8 cellular contexts compared by ENCODE assay signal in genomic region chr9:128685636-128686489, GRCh38. TPM values are rescaled to one million over a fixed set of nuclear protein-coding genes. Genes with fewer than 3 reads are reported as not detected.
DNase-seq lines count a peak whose midpoint lies in the region; ATAC-seq and TF ChIP-seq lines count a peak whose summit lies in the region.

No MANE protein-coding gene starts in this region.

- peak overlapping the region; percentile 98 for H3K27ac Mint-ChIP-seq in activated CD8-positive, alpha-beta T cell treated with anti-CD3 and anti-CD28 coated beads for 36 hours

- DNase-seq in SIG-M5 treated with dmso at 0.1 percent for 504 hours (lab: John Stamatoyannopoulos, UW; ENCODE audit: unreplicated experiment) (peak; percentile 45), SIG-M5 (lab: John Stamatoyannopoulos, UW) (no peak), iPS-NIHi7 (ENCODE audit: extremely low spot score) (peak; percentile 4), suprapubic skin (ENCODE audit: low spot score in 2 of 2) (no peak), 8988T (no peak), COR-L47 (lab: John Stamatoyannopoulos, UW) (no peak)
- DNase-seq in activated CD8-positive, alpha-beta T cell treated with anti-CD3 and anti-CD28 coated beads for 36 hours: peak; percentile 74

- peaks cover 26% of the 10 kb centered on the region for H3K36me3 Mint-ChIP-seq in activated CD8-positive, alpha-beta T cell treated with anti-CD3 and anti-CD28 coated beads for 36 hours (ENCODE audit: low read depth)

- H3K36me3 ChIP-seq in suprapubic skin: no peaks in the 10 kb centered on the region

- CTCF ChIA-PET in activated CD8-positive, alpha-beta T cell treated with anti-CD3 and anti-CD28 coated beads for 36 hours (lab: Charles Lee): no interaction called here

- H3K9me3 Mint-ChIP-seq in activated CD8-positive, alpha-beta T cell treated with anti-CD3 and anti-CD28 coated beads for 36 hours: no peaks in the 10 kb centered on the region

- H3K4me3 Mint-ChIP-seq in activated CD8-positive, alpha-beta T cell treated with anti-CD3 and anti-CD28 coated beads for 36 hours: peak overlapping the region; percentile 98

- H3K4me1 Mint-ChIP-seq in activated CD8-positive, alpha-beta T cell treated with anti-CD3 and anti-CD28 coated beads for 36 hours (ENCODE audit: low read depth): peaks cover 48% of the 10 kb centered on the region

- TF ChIP-seq EP300 in suprapubic skin (IDR thresholded peaks at IDR 0.05): no peak

- H3K9me3 ChIP-seq in suprapubic skin: no peaks in the 10 kb centered on the region

- peaks cover 50% of the 10 kb centered on the region for H3K4me1 ChIP-seq in suprapubic skin

- 75% methylated on average over 17 of the region's 17 CpGs for WGBS in suprapubic skin

- no peak for TF ChIP-seq POLR2A in suprapubic skin (IDR thresholded peaks at IDR 0.05)

- H3K27me3 ChIP-seq in suprapubic skin: no peaks in the 10 kb centered on the region

- H3K27ac ChIP-seq in suprapubic skin: peak overlapping the region; percentile 94

- H3K27me3 Mint-ChIP-seq in activated CD8-positive, alpha-beta T cell treated with anti-CD3 and anti-CD28 coated beads for 36 hours: no peaks in the 10 kb centered on the region

- peak; percentile 24 for ATAC-seq in activated CD8-positive, alpha-beta T cell treated with anti-CD3 and anti-CD28 coated beads for 36 hours
- no peak for ATAC-seq in HG03460 (IDR thresholded peaks at IDR 0.05; ENCODE audit: unreplicated experiment)

- POLR2A ChIA-PET in activated CD8-positive, alpha-beta T cell treated with anti-CD3 and anti-CD28 coated beads for 36 hours (lab: Charles Lee): interaction anchor here (0.6 to 2.5 kb wide), 7 partner anchors 8 to 302 kb away, joined by 3 to 14 read pairs (median 10); partner anchors contain the start of genes DYNC2I2, ENDOG and SPTAN1

- intact Hi-C loops in activated CD8-positive, alpha-beta T cell treated with anti-CD3 and anti-CD28 coated beads for 36 hours (cut with micrococcal nuclease): no loop called here

- H3K4me3 ChIP-seq in suprapubic skin: no peak overlapping the region

- no peak for TF ChIP-seq CTCF in activated CD8-positive, alpha-beta T cell treated with anti-CD3 and anti-CD28 coated beads for 36 hours (IDR thresholded peaks at IDR 0.05)
- TF ChIP-seq CTCF in suprapubic skin (IDR thresholded peaks at IDR 0.05): no peak

RNA-seq across cellular contexts. Expression of gene SET, which starts 3.2 kb away (rescaled TPM):
- total RNA-seq in activated CD8-positive, alpha-beta T cell treated with anti-CD3 and anti-CD28 coated beads for 36 hours: 100 to 1,000 TPM; 749 to 755 TPM
- total RNA-seq in suprapubic skin: 100 to 1,000 TPM; 101 to 166 (median 161) TPM

RNA-seq across cellular contexts. Expression of gene PKN3, which starts 16.4 kb away (rescaled TPM):
- 10 to 100 TPM in 1 of 2 experiments, 1 to 10 TPM in 1; 9.3 to 10.7 TPM for total RNA-seq in activated CD8-positive, alpha-beta T cell treated with anti-CD3 and anti-CD28 coated beads for 36 hours
- total RNA-seq in suprapubic skin: 1 to 10 TPM; 3.4 to 6.0 (median 4.4) TPM

RNA-seq across cellular contexts. Expression of gene DYNC2I2, which starts 29.2 kb away (rescaled TPM):
- total RNA-seq in activated CD8-positive, alpha-beta T cell treated with anti-CD3 and anti-CD28 coated beads for 36 hours: 10 to 100 TPM; 24.3 to 25.6 TPM
- 10 to 100 TPM; 43.5 to 52.4 (median 45.8) TPM for total RNA-seq in suprapubic skin

RNA-seq across cellular contexts. Expression of gene ZDHHC12, which starts 38.1 kb away (rescaled TPM):
- 10 to 100 TPM; 44.9 to 48.7 TPM for total RNA-seq in activated CD8-positive, alpha-beta T cell treated with anti-CD3 and anti-CD28 coated beads for 36 hours
- total RNA-seq in suprapubic skin: 10 to 100 TPM; 31.5 to 90.5 (median 75.0) TPM

Comparison
In these comparisons a context has a peak if more than half of its experiments do, and no peak if none do; other contexts are left out.
1. DNase-seq: peak in SIG-M5 treated with dmso at 0.1 percent for 504 hours (single experiment), activated CD8-positive, alpha-beta T cell treated with anti-CD3 and anti-CD28 coated beads for 36 hours (single experiment) and iPS-NIHi7 (single experiment); none in SIG-M5 (single experiment), suprapubic skin (0 of 2), 8988T (single experiment) and COR-L47 (single experiment).
2. RNA of gene SET, which starts 3.2 kb away (total RNA-seq): 749 to 755 TPM in activated CD8-positive, alpha-beta T cell treated with anti-CD3 and anti-CD28 coated beads for 36 hours; 101 to 166 TPM in suprapubic skin; every median in the first group is over 4 times any median in the second.